ENCODE assay signal across 1 cellular context in genomic region chr10:21534611-21535493, GRCh38.
TF ChIP-seq lines count a peak whose summit lies in the region.

No MANE protein-coding gene starts in this region.

TF ChIP-seq in WTC11, 78 proteins besides CTCF, POLR2A, EP300 and RAD21 (continued from another document):
- peak; percentile 33; the same call in 1 of the 2 replicates for TF ChIP-seq ARID4B (CRISPR knock-in tag; IDR thresholded peaks at IDR 0.05; ENCODE audit: borderline replicate concordance)
- TF ChIP-seq FOXP1 (CRISPR knock-in tag; IDR thresholded peaks at IDR 0.05; ENCODE audit: borderline replicate concordance) = peak; percentile 34; the same call in 1 of the 2 replicates
